Comparison of ENCODE assay signal across 11 cellular contexts in the genomic region with DNA sequence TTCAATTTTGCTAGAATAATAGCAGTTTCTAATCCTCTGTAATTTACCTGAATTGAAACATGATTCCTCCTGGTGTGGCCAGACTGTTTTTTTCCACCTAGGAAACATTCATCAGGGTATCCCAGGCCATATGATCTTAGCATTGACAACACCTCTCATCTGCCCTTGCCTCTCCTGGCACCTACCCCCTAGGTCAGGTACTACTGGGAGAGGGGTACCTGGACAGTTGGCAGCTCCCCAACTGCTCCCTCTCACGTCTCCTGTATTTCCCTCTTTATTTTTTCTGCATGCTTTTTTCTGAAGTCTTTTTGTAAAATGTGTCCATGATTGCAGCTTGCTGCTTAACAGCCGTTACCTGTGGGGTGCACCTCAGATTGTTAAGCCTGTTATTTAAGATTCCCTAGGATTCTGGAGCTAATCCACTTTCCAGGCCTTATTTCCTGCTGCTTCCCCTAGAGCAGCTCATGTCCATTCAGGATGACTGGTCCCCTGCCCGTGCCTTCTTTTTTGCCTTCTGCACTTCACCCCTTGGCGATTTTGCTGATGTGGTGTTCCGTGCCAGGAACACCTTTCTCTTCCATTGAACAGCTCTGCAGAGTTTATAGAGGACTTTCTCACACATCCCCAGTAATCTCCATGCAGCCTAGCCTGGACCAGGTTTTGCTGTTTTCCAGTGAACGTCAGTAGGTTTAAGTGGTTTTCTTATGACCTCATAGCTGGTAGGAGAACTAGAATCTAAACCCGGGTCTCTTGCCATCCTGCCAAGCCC. TPM values are rescaled to one million over a fixed set of nuclear protein-coding genes. Genes with fewer than 3 reads are reported as not detected.
A peak's percentile ranks its signal among the peaks of the same experiment; 100 is the strongest.
DNase-seq lines count a peak whose midpoint lies in the region; ATAC-seq and TF ChIP-seq lines count a peak whose summit lies in the region.
"Had no signal": no experiment of that assay in that cellular context is flagged by ENCODE, and none has a peak within 500 bp of the region (broad histone marks: within the 10 kb centered on the region; RNA-seq: fewer than 3 reads in every experiment).

No MANE protein-coding gene starts in this region.

- ATAC-seq in GM19023 (IDR thresholded peaks at IDR 0.05; ENCODE audit: unreplicated experiment) (no peak), HG03439 (IDR thresholded peaks at IDR 0.05; ENCODE audit: unreplicated experiment) (no peak)

- no CpG with 5 or more reads among the region's 7 CpGs for WGBS in mesendoderm (ENCODE audit: extremely low coverage, insufficient coverage, low lambda C conversion rate)

- H2BK120ac ChIP-seq in mesendoderm (ENCODE audit: low read depth, low read length): no peak overlapping the region

- no peak overlapping the region for H3K27ac ChIP-seq in mesendoderm (ENCODE audit: low read depth, low read length)
- H3K27ac ChIP-seq: HL-60, RWPE1 had no signal

- no peak overlapping the region for H3K18ac ChIP-seq in mesendoderm (ENCODE audit: low read length)

- H4K5ac ChIP-seq in mesendoderm (ENCODE audit: low read length): no peak overlapping the region

- H3K9ac ChIP-seq in mesendoderm (ENCODE audit: low read length): peak overlapping the region; percentile 51

- H3K79me1 ChIP-seq in mesendoderm (ENCODE audit: low read length): peaks cover 2% of the 10 kb centered on the region

- DNase-seq in ELR (ENCODE audit: low read depth): peak; percentile 33
- DNase-seq in NCI-H2196 (lab: John Stamatoyannopoulos, UW; ENCODE audit: unreplicated experiment): peak; percentile 51
- peak; percentile 45 for DNase-seq in choroid plexus epithelial cell (ENCODE audit: low read depth)
- DNase-seq in mesendoderm: peak; percentile 79
- no peak for DNase-seq in Kasumi-1 (lab: John Stamatoyannopoulos, UW)
- DNase-seq in CD1c-positive myeloid dendritic cell (ENCODE audit: extremely low spot score): no peak
- DNase-seq: effector memory CD4-positive, alpha-beta T cell had no signal

- no peak overlapping the region for H4K8ac ChIP-seq in mesendoderm (ENCODE audit: low read depth, low read length)

- peaks cover 3% of the 10 kb centered on the region for H3K4me1 ChIP-seq in mesendoderm (ENCODE audit: control insufficient read depth, low read depth, low read length)

- H3K36me3 ChIP-seq in mesendoderm (ENCODE audit: control insufficient read depth, insufficient read depth, low read length): no peaks in the 10 kb centered on the region

- H3K4me3 ChIP-seq in choroid plexus epithelial cell (ENCODE audit: low read depth, low read length): no peak overlapping the region
- peak overlapping the region; percentile 14 for H3K4me3 ChIP-seq in mesendoderm (ENCODE audit: low read length)

- no peak overlapping the region for H2AK5ac ChIP-seq in mesendoderm (ENCODE audit: low read length)

- peak overlapping the region; percentile 45 for H3K56ac ChIP-seq in mesendoderm (ENCODE audit: low read length)

- H3K27me3 ChIP-seq in mesendoderm (ENCODE audit: insufficient read depth, low read length, poor library complexity): no peaks in the 10 kb centered on the region

- no peak for TF ChIP-seq CTCF in choroid plexus epithelial cell (conservative IDR thresholded peaks at IDR 0.05; ENCODE audit: low read depth, low read length)

- H3K23ac ChIP-seq in mesendoderm (ENCODE audit: low read length): peak overlapping the region; percentile 54

- no peaks in the 10 kb centered on the region for H3K79me2 ChIP-seq in mesendoderm (ENCODE audit: control insufficient read depth, insufficient read depth, low read length)

- H2BK15ac ChIP-seq in mesendoderm (replicated peaks; ENCODE audit: low read depth): no peak overlapping the region

- no peak overlapping the region for H3K4ac ChIP-seq in mesendoderm (ENCODE audit: low read depth, low read length)

- no peak overlapping the region for H2BK5ac ChIP-seq in mesendoderm (ENCODE audit: low read length)

- peak overlapping the region; percentile 79 for H3K4me2 ChIP-seq in mesendoderm (ENCODE audit: low read length)

RNA-seq across cellular contexts. Expression of a gene that starts 33.6 kb away (rescaled TPM):
- 6.5 TPM for polyA plus RNA-seq in mesendoderm (2013, experiment 1 of 2)
- polyA plus RNA-seq in mesendoderm (2013, experiment 2 of 2): 6.7 TPM

Comparison
In these comparisons a context has a peak if more than half of its experiments do, and no peak if none do; other contexts are left out.
1. DNase-seq: peak in ELR (single experiment), NCI-H2196 (single experiment), choroid plexus epithelial cell (single experiment) and mesendoderm (single experiment); none in Kasumi-1 (0 of 2) and CD1c-positive myeloid dendritic cell (single experiment).